ENCODE assay signal across 4 cellular contexts in genomic region chr1:177142013-177142412, GRCh38.
TF ChIP-seq lines count a peak whose summit lies in the region.

No MANE protein-coding gene starts in this region.

TF ChIP-seq in A549, 52 proteins besides CTCF, POLR2A, EP300 and RAD21:
- TF ChIP-seq MAFK (IDR thresholded peaks at IDR 0.05; ENCODE audit: partially characterized antibody) (peak; percentile 82), EHMT2 (IDR thresholded peaks at IDR 0.05; ENCODE audit: low read depth) (no peak)

TF ChIP-seq in IMR-90, 13 proteins besides CTCF, POLR2A, EP300 and RAD21:
- TF ChIP-seq MAFK (IDR thresholded peaks at IDR 0.05; ENCODE audit: low read depth, low read length) (peak; percentile 85), RFX5 (IDR thresholded peaks at IDR 0.05; ENCODE audit: low read depth, low read length) (no peak), MAZ (IDR thresholded peaks at IDR 0.05; ENCODE audit: borderline replicate concordance, low read depth, low read length) (no peak), NFE2L2 (IDR thresholded peaks at IDR 0.05; ENCODE audit: low read depth, low read length) (no peak), MXI1 (IDR thresholded peaks at IDR 0.05; ENCODE audit: borderline replicate concordance, low read depth, low read length) (no peak), ELK1 (IDR thresholded peaks at IDR 0.05; ENCODE audit: borderline replicate concordance, low read depth, low read length) (no peak), SMC3 (IDR thresholded peaks at IDR 0.05; ENCODE audit: low read depth, low read length) (no peak)

TF ChIP-seq in H1, 55 proteins besides CTCF, POLR2A, EP300 and RAD21:
- no peak for TF ChIP-seq YY1 (IDR thresholded peaks at IDR 0.05; ENCODE audit: low read depth, low read length)
- peak; percentile 57; the same call in 1 of the 2 replicates for TF ChIP-seq MAFK (IDR thresholded peaks at IDR 0.05; ENCODE audit: low read depth, low read length)

TF ChIP-seq in SK-N-SH, 30 proteins besides CTCF, POLR2A, EP300 and RAD21:
- TF ChIP-seq MXI1 (IDR thresholded peaks at IDR 0.05; ENCODE audit: low read depth, low read length) (no peak), GABPA (IDR thresholded peaks at IDR 0.05; ENCODE audit: low read depth) (no peak), JUND (IDR thresholded peaks at IDR 0.05) (no peak), FOSL2 (IDR thresholded peaks at IDR 0.05; ENCODE audit: borderline replicate concordance, low read depth) (no peak), NRF1 (IDR thresholded peaks at IDR 0.05; ENCODE audit: low read depth, low read length) (no peak), FOXJ3 (CRISPR knock-in tag; IDR thresholded peaks at IDR 0.05) (no peak), CHD2 (IDR thresholded peaks at IDR 0.05; ENCODE audit: low read length, partially characterized antibody) (no peak), MAX (IDR thresholded peaks at IDR 0.05; ENCODE audit: low read depth) (no peak), FOXM1 (IDR thresholded peaks at IDR 0.05; ENCODE audit: low read depth) (no peak), RXRA (IDR thresholded peaks at IDR 0.05; ENCODE audit: borderline replicate concordance, low read depth) (no peak), USF2 (IDR thresholded peaks at IDR 0.05; ENCODE audit: borderline replicate concordance, low read depth, low read length) (no peak), RCOR1 (IDR thresholded peaks at IDR 0.05; ENCODE audit: low read length) (no peak), POLR2AphosphoS5 (IDR thresholded peaks at IDR 0.05; ENCODE audit: low read depth, low read length) (no peak), REST (IDR thresholded peaks at IDR 0.05; ENCODE audit: low read depth, low read length) (no peak), IRF3 (IDR thresholded peaks at IDR 0.05; ENCODE audit: low read depth, low read length) (no peak), ZBTB33 (IDR thresholded peaks at IDR 0.05; ENCODE audit: borderline replicate concordance, low read depth) (no peak), EZH2phosphoT487 (IDR thresholded peaks at IDR 0.05; ENCODE audit: borderline replicate concordance, low read depth) (no peak)
